In the genomic region with DNA sequence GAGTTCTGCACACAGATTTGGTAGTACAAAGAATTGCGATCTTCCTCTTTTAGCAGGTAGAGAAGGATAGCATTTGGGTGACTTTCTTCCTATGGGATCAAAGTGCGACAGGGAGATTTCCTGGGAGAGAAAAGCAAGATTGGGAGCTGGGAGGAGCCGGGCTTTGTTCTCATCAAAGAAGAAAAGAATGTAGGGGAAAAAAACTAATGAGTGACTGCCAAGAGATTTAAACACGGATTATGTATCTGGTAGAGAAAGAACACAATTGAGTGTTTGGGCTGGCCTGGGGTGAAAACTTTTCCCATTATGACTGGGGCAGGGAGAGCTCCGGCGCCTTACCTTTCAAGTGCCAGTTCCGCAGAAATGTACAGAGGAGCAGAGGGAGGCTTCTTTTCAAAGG, we compare ENCODE assay signal across 1 cellular context.
TF ChIP-seq lines count a peak whose summit lies in the region.

No MANE protein-coding gene starts in this region.

TF ChIP-seq in GM23338, 12 proteins besides CTCF, POLR2A, EP300 and RAD21 (continued from another document):
- TF ChIP-seq, protein P1, sequence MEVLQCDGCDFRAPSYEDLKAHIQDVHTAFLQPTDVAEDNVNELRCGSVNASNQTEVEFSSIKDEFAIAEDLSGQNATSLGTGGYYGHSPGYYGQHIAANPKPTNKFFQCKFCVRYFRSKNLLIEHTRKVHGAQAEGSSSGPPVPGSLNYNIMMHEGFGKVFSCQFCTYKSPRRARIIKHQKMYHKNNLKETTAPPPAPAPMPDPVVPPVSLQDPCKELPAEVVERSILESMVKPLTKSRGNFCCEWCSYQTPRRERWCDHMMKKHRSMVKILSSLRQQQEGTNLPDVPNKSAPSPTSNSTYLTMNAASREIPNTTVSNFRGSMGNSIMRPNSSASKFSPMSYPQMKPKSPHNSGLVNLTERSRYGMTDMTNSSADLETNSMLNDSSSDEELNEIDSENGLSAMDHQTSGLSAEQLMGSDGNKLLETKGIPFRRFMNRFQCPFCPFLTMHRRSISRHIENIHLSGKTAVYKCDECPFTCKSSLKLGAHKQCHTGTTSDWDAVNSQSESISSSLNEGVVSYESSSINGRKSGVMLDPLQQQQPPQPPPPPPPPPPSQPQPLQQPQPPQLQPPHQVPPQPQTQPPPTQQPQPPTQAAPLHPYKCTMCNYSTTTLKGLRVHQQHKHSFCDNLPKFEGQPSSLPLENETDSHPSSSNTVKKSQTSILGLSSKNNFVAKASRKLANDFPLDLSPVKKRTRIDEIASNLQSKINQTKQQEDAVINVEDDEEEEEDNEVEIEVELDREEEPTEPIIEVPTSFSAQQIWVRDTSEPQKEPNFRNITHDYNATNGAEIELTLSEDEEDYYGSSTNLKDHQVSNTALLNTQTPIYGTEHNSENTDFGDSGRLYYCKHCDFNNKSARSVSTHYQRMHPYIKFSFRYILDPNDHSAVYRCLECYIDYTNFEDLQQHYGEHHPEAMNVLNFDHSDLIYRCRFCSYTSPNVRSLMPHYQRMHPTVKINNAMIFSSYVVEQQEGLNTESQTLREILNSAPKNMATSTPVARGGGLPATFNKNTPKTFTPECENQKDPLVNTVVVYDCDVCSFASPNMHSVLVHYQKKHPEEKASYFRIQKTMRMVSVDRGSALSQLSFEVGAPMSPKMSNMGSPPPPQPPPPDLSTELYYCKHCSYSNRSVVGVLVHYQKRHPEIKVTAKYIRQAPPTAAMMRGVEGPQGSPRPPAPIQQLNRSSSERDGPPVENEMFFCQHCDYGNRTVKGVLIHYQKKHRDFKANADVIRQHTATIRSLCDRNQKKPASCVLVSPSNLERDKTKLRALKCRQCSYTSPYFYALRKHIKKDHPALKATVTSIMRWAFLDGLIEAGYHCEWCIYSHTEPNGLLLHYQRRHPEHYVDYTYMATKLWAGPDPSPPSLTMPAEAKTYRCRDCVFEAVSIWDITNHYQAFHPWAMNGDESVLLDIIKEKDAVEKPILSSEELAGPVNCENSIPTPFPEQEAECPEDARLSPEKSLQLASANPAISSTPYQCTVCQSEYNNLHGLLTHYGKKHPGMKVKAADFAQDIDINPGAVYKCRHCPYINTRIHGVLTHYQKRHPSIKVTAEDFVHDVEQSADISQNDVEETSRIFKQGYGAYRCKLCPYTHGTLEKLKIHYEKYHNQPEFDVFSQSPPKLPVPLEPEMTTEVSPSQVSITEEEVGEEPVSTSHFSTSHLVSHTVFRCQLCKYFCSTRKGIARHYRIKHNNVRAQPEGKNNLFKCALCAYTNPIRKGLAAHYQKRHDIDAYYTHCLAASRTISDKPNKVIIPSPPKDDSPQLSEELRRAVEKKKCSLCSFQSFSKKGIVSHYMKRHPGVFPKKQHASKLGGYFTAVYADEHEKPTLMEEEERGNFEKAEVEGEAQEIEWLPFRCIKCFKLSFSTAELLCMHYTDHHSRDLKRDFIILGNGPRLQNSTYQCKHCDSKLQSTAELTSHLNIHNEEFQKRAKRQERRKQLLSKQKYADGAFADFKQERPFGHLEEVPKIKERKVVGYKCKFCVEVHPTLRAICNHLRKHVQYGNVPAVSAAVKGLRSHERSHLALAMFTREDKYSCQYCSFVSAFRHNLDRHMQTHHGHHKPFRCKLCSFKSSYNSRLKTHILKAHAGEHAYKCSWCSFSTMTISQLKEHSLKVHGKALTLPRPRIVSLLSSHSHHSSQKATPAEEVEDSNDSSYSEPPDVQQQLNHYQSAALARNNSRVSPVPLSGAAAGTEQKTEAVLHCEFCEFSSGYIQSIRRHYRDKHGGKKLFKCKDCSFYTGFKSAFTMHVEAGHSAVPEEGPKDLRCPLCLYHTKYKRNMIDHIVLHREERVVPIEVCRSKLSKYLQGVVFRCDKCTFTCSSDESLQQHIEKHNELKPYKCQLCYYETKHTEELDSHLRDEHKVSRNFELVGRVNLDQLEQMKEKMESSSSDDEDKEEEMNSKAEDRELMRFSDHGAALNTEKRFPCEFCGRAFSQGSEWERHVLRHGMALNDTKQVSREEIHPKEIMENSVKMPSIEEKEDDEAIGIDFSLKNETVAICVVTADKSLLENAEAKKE (CRISPR knock-in tag; IDR thresholded peaks at IDR 0.05), result no peak
- TF ChIP-seq ZNF114 (CRISPR knock-in tag; IDR thresholded peaks at IDR 0.05), result no peak
- TF ChIP-seq, protein P2, sequence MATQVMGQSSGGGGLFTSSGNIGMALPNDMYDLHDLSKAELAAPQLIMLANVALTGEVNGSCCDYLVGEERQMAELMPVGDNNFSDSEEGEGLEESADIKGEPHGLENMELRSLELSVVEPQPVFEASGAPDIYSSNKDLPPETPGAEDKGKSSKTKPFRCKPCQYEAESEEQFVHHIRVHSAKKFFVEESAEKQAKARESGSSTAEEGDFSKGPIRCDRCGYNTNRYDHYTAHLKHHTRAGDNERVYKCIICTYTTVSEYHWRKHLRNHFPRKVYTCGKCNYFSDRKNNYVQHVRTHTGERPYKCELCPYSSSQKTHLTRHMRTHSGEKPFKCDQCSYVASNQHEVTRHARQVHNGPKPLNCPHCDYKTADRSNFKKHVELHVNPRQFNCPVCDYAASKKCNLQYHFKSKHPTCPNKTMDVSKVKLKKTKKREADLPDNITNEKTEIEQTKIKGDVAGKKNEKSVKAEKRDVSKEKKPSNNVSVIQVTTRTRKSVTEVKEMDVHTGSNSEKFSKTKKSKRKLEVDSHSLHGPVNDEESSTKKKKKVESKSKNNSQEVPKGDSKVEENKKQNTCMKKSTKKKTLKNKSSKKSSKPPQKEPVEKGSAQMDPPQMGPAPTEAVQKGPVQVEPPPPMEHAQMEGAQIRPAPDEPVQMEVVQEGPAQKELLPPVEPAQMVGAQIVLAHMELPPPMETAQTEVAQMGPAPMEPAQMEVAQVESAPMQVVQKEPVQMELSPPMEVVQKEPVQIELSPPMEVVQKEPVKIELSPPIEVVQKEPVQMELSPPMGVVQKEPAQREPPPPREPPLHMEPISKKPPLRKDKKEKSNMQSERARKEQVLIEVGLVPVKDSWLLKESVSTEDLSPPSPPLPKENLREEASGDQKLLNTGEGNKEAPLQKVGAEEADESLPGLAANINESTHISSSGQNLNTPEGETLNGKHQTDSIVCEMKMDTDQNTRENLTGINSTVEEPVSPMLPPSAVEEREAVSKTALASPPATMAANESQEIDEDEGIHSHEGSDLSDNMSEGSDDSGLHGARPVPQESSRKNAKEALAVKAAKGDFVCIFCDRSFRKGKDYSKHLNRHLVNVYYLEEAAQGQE (IDR thresholded peaks at IDR 0.05; ENCODE audit: unreplicated experiment), result no peak
- TF ChIP-seq, protein P3, sequence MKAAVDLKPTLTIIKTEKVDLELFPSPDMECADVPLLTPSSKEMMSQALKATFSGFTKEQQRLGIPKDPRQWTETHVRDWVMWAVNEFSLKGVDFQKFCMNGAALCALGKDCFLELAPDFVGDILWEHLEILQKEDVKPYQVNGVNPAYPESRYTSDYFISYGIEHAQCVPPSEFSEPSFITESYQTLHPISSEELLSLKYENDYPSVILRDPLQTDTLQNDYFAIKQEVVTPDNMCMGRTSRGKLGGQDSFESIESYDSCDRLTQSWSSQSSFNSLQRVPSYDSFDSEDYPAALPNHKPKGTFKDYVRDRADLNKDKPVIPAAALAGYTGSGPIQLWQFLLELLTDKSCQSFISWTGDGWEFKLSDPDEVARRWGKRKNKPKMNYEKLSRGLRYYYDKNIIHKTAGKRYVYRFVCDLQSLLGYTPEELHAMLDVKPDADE (IDR thresholded peaks at IDR 0.05), result no peak
- no peak for TF ChIP-seq NANOG (IDR thresholded peaks at IDR 0.05; ENCODE audit: borderline replicate concordance)
- TF ChIP-seq CREB1 (CRISPR knock-in tag; IDR thresholded peaks at IDR 0.05; ENCODE audit: low read depth), result no peak
